ENCODE assay signal across 9 cellular contexts in the genomic region with DNA sequence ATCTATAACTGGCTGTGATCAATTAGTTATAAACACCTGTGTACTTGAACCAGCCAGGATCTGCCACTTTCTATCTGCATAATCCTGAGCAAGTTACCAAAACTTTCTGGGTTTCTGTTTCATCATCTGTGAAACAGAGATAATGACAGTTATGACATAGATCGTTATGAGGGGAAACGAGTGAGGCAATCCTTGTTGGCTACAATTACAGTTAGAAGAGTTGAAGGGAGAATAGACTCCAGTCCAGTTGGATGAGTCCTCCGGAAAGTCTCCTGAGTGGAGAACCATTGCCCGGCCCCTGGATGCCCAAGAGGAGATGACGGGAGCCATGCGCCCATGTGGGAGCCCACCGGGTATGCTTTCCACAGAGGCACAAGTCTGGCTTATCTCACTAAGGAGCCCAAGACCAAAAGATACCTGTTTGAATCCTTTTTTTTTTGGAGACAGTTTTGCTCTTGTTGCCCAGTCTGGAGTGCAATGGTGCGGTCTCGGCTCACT. TPM values are rescaled to one million over a fixed set of nuclear protein-coding genes. Genes with fewer than 3 reads are reported as not detected.
DNase-seq lines count a peak whose midpoint lies in the region; ATAC-seq and TF ChIP-seq lines count a peak whose summit lies in the region.
"Had no signal": no experiment of that assay in that cellular context is flagged by ENCODE, and none has a peak within 500 bp of the region (broad histone marks: within the 10 kb centered on the region; RNA-seq: fewer than 3 reads in every experiment).

No MANE protein-coding gene starts in this region.

- POLR2A ChIA-PET in PC-9 (lab: Charles Lee; ENCODE audit: unreplicated experiment) = interaction anchor here (0.5 to 1.3 kb wide), 5 partner anchors 19 to 963 kb away, joined by 3 to 15 read pairs (median 5); partner anchors contain the start of gene SLC26A2

- no peak overlapping the region for H2AFZ ChIP-seq in PC-9

- no peaks in the 10 kb centered on the region for H3K27me3 ChIP-seq in PC-9 (ENCODE audit: insufficient read depth, low read depth)
- H3K27me3 ChIP-seq in body of pancreas = no peaks in the 10 kb centered on the region
- H3K27me3 ChIP-seq in BE2C = no peaks in the 10 kb centered on the region

- CTCF ChIA-PET in PC-9 (lab: Charles Lee) = interaction anchor here (0.7 to 1.4 kb wide), 3 partner anchors 20 to 101 kb away, joined by 3 to 5 read pairs (median 5); no protein-coding TSS in a partner anchor

- TF ChIP-seq POLR2A in body of pancreas (IDR thresholded peaks at IDR 0.05) = no peak

- H3K4me2 ChIP-seq in PC-9 = peak overlapping the region; percentile 81

- peak overlapping the region; percentile 99 for H3K27ac ChIP-seq in PC-9
- peak overlapping the region in 1 of 4 donors; percentile 52 for H3K27ac ChIP-seq in body of pancreas

- WGBS in body of pancreas, 2 donors = 73 to 79% methylated on average over 9 of the region's 9 CpGs

- DNase-seq in PC-9 = peak in 1 of 2 experiments; percentile 57
- peak; percentile 9 for DNase-seq in kidney tubule cell (ENCODE audit: low spot score)
- no peak for DNase-seq in body of pancreas
- DNase-seq in BE2C = no peak

- TF ChIP-seq CTCF in PC-9 (conservative IDR thresholded peaks at IDR 0.05) = no peak
- no peak for TF ChIP-seq CTCF in body of pancreas (IDR thresholded peaks at IDR 0.05)
- TF ChIP-seq CTCF in BE2C (IDR thresholded peaks at IDR 0.05; ENCODE audit: low read depth, low read length) = no peak

- H4K20me1 ChIP-seq in PC-9 (ENCODE audit: insufficient read depth) = no peaks in the 10 kb centered on the region

- H3K4me1 ChIP-seq in PC-9 (replicated peaks; ENCODE audit: insufficient read depth) (peaks cover 59% of the 10 kb centered on the region), body of pancreas (peaks cover 21% of the 10 kb centered on the region), BE2C (no peaks in the 10 kb centered on the region)

- H3K36me3 ChIP-seq in PC-9 (ENCODE audit: low read depth) = no peaks in the 10 kb centered on the region
- no peaks in the 10 kb centered on the region for H3K36me3 ChIP-seq in body of pancreas (replicated peaks in 1 of 2; ENCODE audit: insufficient read depth in 1 of 2, low read depth in 2 of 2)
- H3K36me3 ChIP-seq in BE2C = no peaks in the 10 kb centered on the region

- no peaks in the 10 kb centered on the region for H3K9me3 ChIP-seq in PC-9 (ENCODE audit: insufficient read depth, low read depth)
- H3K9me3 ChIP-seq in body of pancreas = no peaks in the 10 kb centered on the region
- H3K9me3 ChIP-seq in BE2C = no peaks in the 10 kb centered on the region

- ATAC-seq in GM18868 (IDR thresholded peaks at IDR 0.05; ENCODE audit: unreplicated experiment) (peak; percentile 78), HG02885 (IDR thresholded peaks at IDR 0.05; ENCODE audit: poor library complexity, unreplicated experiment) (peak; percentile 85), body of pancreas (no peak), SK-N-SH treated with all-trans-retinoic acid at 6 μM for 48 hours (no peak), HG02588 (IDR thresholded peaks at IDR 0.05; ENCODE audit: unreplicated experiment) (no peak)

- no peaks in the 10 kb centered on the region for H3K79me2 ChIP-seq in PC-9 (ENCODE audit: low read depth)

- H3K4me3 ChIP-seq in PC-9 (peak overlapping the region; percentile 38; the same call in 1 of the 2 replicates), body of pancreas (no peak overlapping the region), BE2C (ENCODE audit: low read depth, low read length) (no peak overlapping the region)

- H3F3A ChIP-seq in PC-9 (ENCODE audit: insufficient read depth, low read depth) = peaks cover 44% of the 10 kb centered on the region

- intact Hi-C loops in PC-9 (cut with micrococcal nuclease; ENCODE audit: unreplicated experiment) (no loop called here), body of pancreas (cut with DNase I) (loop anchor here (10.0 kb wide), 1 partner anchor 55 kb away; no protein-coding TSS in a partner anchor)

- no peaks in the 10 kb centered on the region for H3K9me2 ChIP-seq in PC-9 (ENCODE audit: insufficient read depth)

- no TSS peak for BruUV-seq in PC-9 (replicated peaks; lab: Mats Ljungman, UMichigan)

TF ChIP-seq in SK-N-SH treated with all-trans-retinoic acid at 6 μM for 48 hours, 23 proteins besides CTCF, POLR2A, EP300 and RAD21:
- no peak for TF ChIP-seq ZNF8 (CRISPR knock-in tag; IDR thresholded peaks at IDR 0.05)
- no peak for TF ChIP-seq PPARA (CRISPR knock-in tag; IDR thresholded peaks at IDR 0.05; ENCODE audit: borderline replicate concordance)
- TF ChIP-seq PATZ1 (CRISPR knock-in tag; IDR thresholded peaks at IDR 0.05; ENCODE audit: borderline replicate concordance) = no peak
- TF ChIP-seq ZC3H10 (CRISPR knock-in tag; IDR thresholded peaks at IDR 0.05) = no peak
- no peak for TF ChIP-seq TCF4 (CRISPR knock-in tag; IDR thresholded peaks at IDR 0.05; ENCODE audit: borderline replicate concordance)
- TF ChIP-seq CSDC2 (CRISPR knock-in tag; IDR thresholded peaks at IDR 0.05) = no peak
- no peak for TF ChIP-seq BACH2 (CRISPR knock-in tag; IDR thresholded peaks at IDR 0.05; ENCODE audit: borderline replicate concordance)
- no peak for TF ChIP-seq CSRNP3 (CRISPR knock-in tag; IDR thresholded peaks at IDR 0.05)
- TF ChIP-seq, protein P1, sequence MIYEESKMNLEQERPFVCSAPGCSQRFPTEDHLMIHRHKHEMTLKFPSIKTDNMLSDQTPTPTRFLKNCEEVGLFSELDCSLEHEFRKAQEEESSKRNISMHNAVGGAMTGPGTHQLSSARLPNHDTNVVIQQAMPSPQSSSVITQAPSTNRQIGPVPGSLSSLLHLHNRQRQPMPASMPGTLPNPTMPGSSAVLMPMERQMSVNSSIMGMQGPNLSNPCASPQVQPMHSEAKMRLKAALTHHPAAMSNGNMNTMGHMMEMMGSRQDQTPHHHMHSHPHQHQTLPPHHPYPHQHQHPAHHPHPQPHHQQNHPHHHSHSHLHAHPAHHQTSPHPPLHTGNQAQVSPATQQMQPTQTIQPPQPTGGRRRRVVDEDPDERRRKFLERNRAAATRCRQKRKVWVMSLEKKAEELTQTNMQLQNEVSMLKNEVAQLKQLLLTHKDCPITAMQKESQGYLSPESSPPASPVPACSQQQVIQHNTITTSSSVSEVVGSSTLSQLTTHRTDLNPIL (CRISPR knock-in tag; IDR thresholded peaks at IDR 0.05; ENCODE audit: low read depth) = no peak
- TF ChIP-seq, protein P2, sequence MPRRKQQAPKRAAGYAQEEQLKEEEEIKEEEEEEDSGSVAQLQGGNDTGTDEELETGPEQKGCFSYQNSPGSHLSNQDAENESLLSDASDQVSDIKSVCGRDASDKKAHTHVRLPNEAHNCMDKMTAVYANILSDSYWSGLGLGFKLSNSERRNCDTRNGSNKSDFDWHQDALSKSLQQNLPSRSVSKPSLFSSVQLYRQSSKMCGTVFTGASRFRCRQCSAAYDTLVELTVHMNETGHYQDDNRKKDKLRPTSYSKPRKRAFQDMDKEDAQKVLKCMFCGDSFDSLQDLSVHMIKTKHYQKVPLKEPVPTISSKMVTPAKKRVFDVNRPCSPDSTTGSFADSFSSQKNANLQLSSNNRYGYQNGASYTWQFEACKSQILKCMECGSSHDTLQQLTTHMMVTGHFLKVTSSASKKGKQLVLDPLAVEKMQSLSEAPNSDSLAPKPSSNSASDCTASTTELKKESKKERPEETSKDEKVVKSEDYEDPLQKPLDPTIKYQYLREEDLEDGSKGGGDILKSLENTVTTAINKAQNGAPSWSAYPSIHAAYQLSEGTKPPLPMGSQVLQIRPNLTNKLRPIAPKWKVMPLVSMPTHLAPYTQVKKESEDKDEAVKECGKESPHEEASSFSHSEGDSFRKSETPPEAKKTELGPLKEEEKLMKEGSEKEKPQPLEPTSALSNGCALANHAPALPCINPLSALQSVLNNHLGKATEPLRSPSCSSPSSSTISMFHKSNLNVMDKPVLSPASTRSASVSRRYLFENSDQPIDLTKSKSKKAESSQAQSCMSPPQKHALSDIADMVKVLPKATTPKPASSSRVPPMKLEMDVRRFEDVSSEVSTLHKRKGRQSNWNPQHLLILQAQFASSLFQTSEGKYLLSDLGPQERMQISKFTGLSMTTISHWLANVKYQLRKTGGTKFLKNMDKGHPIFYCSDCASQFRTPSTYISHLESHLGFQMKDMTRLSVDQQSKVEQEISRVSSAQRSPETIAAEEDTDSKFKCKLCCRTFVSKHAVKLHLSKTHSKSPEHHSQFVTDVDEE (CRISPR knock-in tag; IDR thresholded peaks at IDR 0.05) = no peak
- TF ChIP-seq OSR1 (CRISPR knock-in tag; IDR thresholded peaks at IDR 0.05) = no peak

RNA-seq across cellular contexts. Expression of gene PDE6A, which starts 4.5 kb away (rescaled TPM):
- total RNA-seq in PC-9 (2021) = 0.35 and 0.50 TPM in 2 replicates
- total RNA-seq in body of pancreas = not detected
- 0.11 TPM for polyA plus RNA-seq in BE2C (2012; ENCODE audit: insufficient read depth, insufficient read length, low read depth)
- polyA plus RNA-seq: neural cell had no signal

RNA-seq across cellular contexts. Expression of gene SLC26A2, which starts 20.4 kb away (rescaled TPM):
- total RNA-seq in PC-9 (2021) (10.2 and 13.5 TPM in 2 replicates), body of pancreas (1 to 10 TPM; 2.3 to 6.5 TPM)
- polyA plus RNA-seq in BE2C (2012; ENCODE audit: insufficient read depth, insufficient read length, low read depth) = 4.6 TPM

Comparison
In these comparisons a context has a peak if more than half of its experiments do, and no peak if none do; other contexts are left out.
1. ATAC-seq: peak in GM18868 (single experiment) and HG02885 (single experiment); none in body of pancreas (single experiment), SK-N-SH treated with all-trans-retinoic acid at 6 μM for 48 hours (single experiment) and HG02588 (single experiment).